ENCODE assay signal across 7 cellular contexts in genomic region chr2:219642465-219643083, GRCh38. TPM values are rescaled to one million over a fixed set of nuclear protein-coding genes. Genes with fewer than 3 reads are reported as not detected.
A peak's percentile ranks its signal among the peaks of the same experiment; 100 is the strongest.
DNase-seq lines count a peak whose midpoint lies in the region; ATAC-seq and TF ChIP-seq lines count a peak whose summit lies in the region.

No MANE protein-coding gene starts in this region.

- H3K4me1 Mint-ChIP-seq in activated naive CD8-positive, alpha-beta T cell treated with anti-CD3 and anti-CD28 coated beads for 36 hours: peaks cover 7% of the 10 kb centered on the region

- intact Hi-C loops in psoas muscle (cut with DNase I): loop anchor here (1.0 to 5.0 kb wide), 5 partner anchors 45 to 102 kb away; partner anchors contain the start of genes CHPF (in 1 of the 2) and STK11IP (in 1 of the 2)

- H3K27ac Mint-ChIP-seq in activated naive CD8-positive, alpha-beta T cell treated with anti-CD3 and anti-CD28 coated beads for 36 hours: no peak overlapping the region

- H3K27ac ChIP-seq in cardiac muscle cell (peak overlapping the region; percentile 64), psoas muscle (no peak overlapping the region)

- no peak overlapping the region for H3K4me3 Mint-ChIP-seq in activated naive CD8-positive, alpha-beta T cell treated with anti-CD3 and anti-CD28 coated beads for 36 hours

- no peak overlapping the region for H3K4me3 ChIP-seq in cardiac muscle cell
- H3K4me3 ChIP-seq in psoas muscle: no peak overlapping the region

- WGBS in psoas muscle, 3 donors: 11 to 12% (median 11%) methylated on average over 24 of the region's 24 CpGs

- H3K9me3 Mint-ChIP-seq in activated naive CD8-positive, alpha-beta T cell treated with anti-CD3 and anti-CD28 coated beads for 36 hours: no peaks in the 10 kb centered on the region

- no peaks in the 10 kb centered on the region for H3K27me3 ChIP-seq in cardiac muscle cell
- no peaks in the 10 kb centered on the region for H3K27me3 ChIP-seq in psoas muscle (ENCODE audit: insufficient read depth in 3 of 3, low read length in 2 of 3)

- ATAC-seq in GM18499 (IDR thresholded peaks at IDR 0.05; ENCODE audit: insufficient read depth, unreplicated experiment) (peak; percentile 90), HG02852 (IDR thresholded peaks at IDR 0.05; ENCODE audit: unreplicated experiment) (peak; percentile 98), psoas muscle (peak; percentile 88 to 92 (median 90))

- H3K4me1 ChIP-seq in cardiac muscle cell (ENCODE audit: low read depth) (peaks cover 45% of the 10 kb centered on the region), psoas muscle (peaks cover 16% of the 10 kb centered on the region)

- H3K36me3 ChIP-seq in cardiac muscle cell (no peaks in the 10 kb centered on the region), psoas muscle (ENCODE audit: insufficient read depth in 1 of 2, low read depth in 1 of 2) (no peaks in the 10 kb centered on the region)

- peak; percentile 92 for DNase-seq in NCI-H1436 (lab: John Stamatoyannopoulos, UW)
- peak; percentile 97 for DNase-seq in SKM-1 treated with dmso at 0.1 percent for 144 hours (lab: John Stamatoyannopoulos, UW; ENCODE audit: unreplicated experiment)
- peak; percentile 91 for DNase-seq in activated naive CD8-positive, alpha-beta T cell treated with anti-CD3 and anti-CD28 coated beads for 36 hours
- DNase-seq in cardiac muscle cell (ENCODE audit: low read depth in 1 of 2, low spot score in 1 of 2): peak; percentile 99
- peak; percentile 97 to 98 for DNase-seq in psoas muscle

- H3K36me3 Mint-ChIP-seq in activated naive CD8-positive, alpha-beta T cell treated with anti-CD3 and anti-CD28 coated beads for 36 hours: no peaks in the 10 kb centered on the region

- H3K27me3 Mint-ChIP-seq in activated naive CD8-positive, alpha-beta T cell treated with anti-CD3 and anti-CD28 coated beads for 36 hours: peaks cover 42% of the 10 kb centered on the region

- no peaks in the 10 kb centered on the region for H3K9me3 ChIP-seq in cardiac muscle cell (ENCODE audit: low read depth)
- no peaks in the 10 kb centered on the region for H3K9me3 ChIP-seq in psoas muscle

- TF ChIP-seq CTCF in cardiac muscle cell (IDR thresholded peaks at IDR 0.05; ENCODE audit: low read depth, low read length) (peak; percentile 100), psoas muscle (IDR thresholded peaks at IDR 0.05) (peak; percentile 98)

RNA-seq across cellular contexts. Expression of gene SLC4A3, which starts 15.1 kb away (rescaled TPM):
- total RNA-seq in activated naive CD8-positive, alpha-beta T cell treated with anti-CD3 and anti-CD28 coated beads for 36 hours: under 1 TPM in 1 of 2 experiments, not detected in 1; 0.10 TPM
- total RNA-seq in cardiac muscle cell (38.8 and 39.8 TPM in 2 replicates), psoas muscle (1 to 10 TPM in 1 of 4 donors, under 1 TPM in 3; 0.50 to 1.4 (median 0.78) TPM)
- polyA plus RNA-seq in cardiac muscle cell (42.9 and 47.7 TPM in 2 replicates), psoas muscle (under 1 TPM; 0.40 to 0.60 (median 0.48) TPM)

RNA-seq across cellular contexts. Expression of gene STK11IP, which starts 44.9 kb away (rescaled TPM):
- total RNA-seq in activated naive CD8-positive, alpha-beta T cell treated with anti-CD3 and anti-CD28 coated beads for 36 hours: 10 to 100 TPM; 24.5 to 25.3 TPM
- total RNA-seq in cardiac muscle cell (17.8 and 22.4 TPM in 2 replicates), psoas muscle (10 to 100 TPM in 2 of 4 donors, 1 to 10 TPM in 2; 5.5 to 12.8 (median 10.3) TPM)
- polyA plus RNA-seq in cardiac muscle cell (24.4 and 26.3 TPM in 2 replicates), psoas muscle (10 to 100 TPM in 1 of 3 donors, 1 to 10 TPM in 2; 6.5 to 13.3 (median 8.6) TPM)

Comparison
In these comparisons a context has a peak if more than half of its experiments do, and no peak if none do; other contexts are left out.
1. RNA of gene SLC4A3, which starts 15.1 kb away (total RNA-seq): 38.8 to 39.8 TPM in cardiac muscle cell; 0.50 to 1.4 TPM in psoas muscle and 0.10 TPM in activated naive CD8-positive, alpha-beta T cell treated with anti-CD3 and anti-CD28 coated beads for 36 hours; every median in the first group is over 10 times any median in the second.
2. Peak in every context shown above with its lines, with median percentiles within 50 percentile points of each other: ATAC-seq and DNase-seq.